In the genomic region with DNA sequence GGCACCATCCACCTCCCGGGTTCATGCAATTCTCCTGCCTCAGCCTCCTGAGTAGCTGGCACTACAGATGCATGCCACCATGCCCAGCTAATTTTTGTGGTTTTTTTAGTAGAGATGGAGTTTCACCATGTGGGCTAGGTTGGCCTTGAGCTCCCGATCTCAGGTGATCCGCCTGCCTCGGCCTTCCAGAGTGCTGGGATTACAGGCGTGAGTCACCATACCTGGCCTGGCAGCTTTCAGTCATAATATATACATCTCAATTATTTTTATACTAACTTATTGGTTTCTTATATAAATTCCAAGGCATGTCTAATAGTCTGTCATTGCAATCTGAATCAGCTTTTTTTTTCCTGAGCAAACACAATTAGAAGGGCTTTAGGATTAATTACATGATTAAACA, we compare ENCODE assay signal across 9 cellular contexts.
"Had no signal": no experiment of that assay in that cellular context is flagged by ENCODE, and none has a peak within 500 bp of the region (broad histone marks: within the 10 kb centered on the region; RNA-seq: fewer than 3 reads in every experiment).

No MANE protein-coding gene starts in this region.

- H2AFZ ChIP-seq: GM23248, GM23338 had no signal

- H3K27ac ChIP-seq: GM23248 had no signal

- H3K9ac ChIP-seq: GM23248 had no signal

- H3K9me3 ChIP-seq: HAP-1 had no signal

- H3K36me3 ChIP-seq: HAP-1 had no signal

- H3K4me2 ChIP-seq: GM23338 had no signal

- DNase-seq: GM23248, GOT3, H7, H9, HCEC 1CT, HFFc6 had no signal

- H3K4me3 ChIP-seq: GM23248, GM23338, HAP-1 had no signal

- ATAC-seq: GM23338, HCT116 had no signal

- H3K4me1 ChIP-seq: HAP-1 had no signal
